Comparison of ENCODE assay signal across 8 cellular contexts in genomic region chr19:4914736-4915501, GRCh38. TPM values are rescaled to one million over a fixed set of nuclear protein-coding genes. Genes with fewer than 3 reads are reported as not detected.
DNase-seq lines count a peak whose midpoint lies in the region; ATAC-seq, FAIRE-seq and TF ChIP-seq lines count a peak whose summit lies in the region.

No MANE protein-coding gene starts in this region.

- H3K4me1 ChIP-seq in lung (ENCODE audit: control insufficient read depth in 2 of 2, insufficient read depth in 2 of 2, low read length in 2 of 2) = peaks cover 0 to 8% of the 10 kb centered on the region in 2 donors

- TF ChIP-seq CTCF in lung (IDR thresholded peaks at IDR 0.05; ENCODE audit: control extremely low read depth, extremely low read depth) = no peak
- TF ChIP-seq CTCF in glutamatergic neuron (IDR thresholded peaks at IDR 0.05; ENCODE audit: partially characterized antibody, unreplicated experiment) = no peak

- no peaks in the 10 kb centered on the region for H3K36me3 ChIP-seq in lung (ENCODE audit: control insufficient read depth in 2 of 2, insufficient read depth in 2 of 2, low read length in 2 of 2)

- no peak overlapping the region for H3K27ac ChIP-seq in lung (ENCODE audit: low read depth in 1 of 2, low read length in 1 of 2)

- H3K9me3 Mint-ChIP-seq in T-helper 1 cell treated with Interleukin-12 subunit alpha and Interleukin-12 subunit beta and Interleukin-4 antibody, amounts not matched to agents 30 μg/mL and 1 μg/mL, for 36 hours = no peaks in the 10 kb centered on the region
- H3K9me3 Mint-ChIP-seq in stimulated activated memory B cell treated with anti-CD40 and anti-IgM and Interleukin-4, amounts not matched to agents 10 μg/mL and 1 μg/mL and 100 μg/mL, for 72 hours = no peaks in the 10 kb centered on the region
- H3K9me3 Mint-ChIP-seq in glutamatergic neuron (ENCODE audit: unreplicated experiment) = no peaks in the 10 kb centered on the region

- ATAC-seq in lung (ENCODE audit: insufficient read depth, low FRiP score) (no peak), HG03045 (IDR thresholded peaks at IDR 0.05; ENCODE audit: unreplicated experiment) (no peak)
- no peak for ATAC-seq in stimulated activated memory B cell treated with anti-CD40 and anti-IgM and Interleukin-4, amounts not matched to agents 10 μg/mL and 1 μg/mL and 100 μg/mL, for 72 hours

- H3K4me3 Mint-ChIP-seq in T-helper 1 cell treated with Interleukin-12 subunit alpha and Interleukin-12 subunit beta and Interleukin-4 antibody, amounts not matched to agents 30 μg/mL and 1 μg/mL, for 36 hours = peak overlapping the region; percentile 97
- peak overlapping the region; percentile 91 for H3K4me3 Mint-ChIP-seq in stimulated activated memory B cell treated with anti-CD40 and anti-IgM and Interleukin-4, amounts not matched to agents 10 μg/mL and 1 μg/mL and 100 μg/mL, for 72 hours
- H3K4me3 Mint-ChIP-seq in glutamatergic neuron (ENCODE audit: unreplicated experiment) = no peak overlapping the region

- H3K27me3 ChIP-seq in lung (ENCODE audit: control insufficient read depth, insufficient read depth) = no peaks in the 10 kb centered on the region

- no peaks in the 10 kb centered on the region for H3K9me3 ChIP-seq in lung (ENCODE audit: control insufficient read depth in 2 of 2, insufficient read depth in 1 of 2, low read length in 1 of 2)

- WGBS in lung, 2 donors = 67 to 79% methylated on average over 23 of the region's 23 CpGs

- peak; percentile 4 for FAIRE-seq in GM19239 (lab: Jason Lieb, UNC)

- H3K4me3 ChIP-seq in lung = no peak overlapping the region

- H3K27ac Mint-ChIP-seq in T-helper 1 cell treated with Interleukin-12 subunit alpha and Interleukin-12 subunit beta and Interleukin-4 antibody, amounts not matched to agents 30 μg/mL and 1 μg/mL, for 36 hours = peak overlapping the region; percentile 99
- H3K27ac Mint-ChIP-seq in stimulated activated memory B cell treated with anti-CD40 and anti-IgM and Interleukin-4, amounts not matched to agents 10 μg/mL and 1 μg/mL and 100 μg/mL, for 72 hours = peak overlapping the region; percentile 90
- H3K27ac Mint-ChIP-seq in glutamatergic neuron (ENCODE audit: unreplicated experiment) = no peak overlapping the region

- DNase-seq in GM19239 (ENCODE audit: insufficient read length, low spot score) = no peak
- peak; percentile 77 for DNase-seq in amniotic epithelial cell (ENCODE audit: low read depth)
- peak; percentile 41 for DNase-seq in lung (ENCODE audit: low spot score)
- no peak for DNase-seq in NCI-H446 treated with DMSO at 0.1 percent for 48 hours (lab: John Stamatoyannopoulos, UW)
- DNase-seq in glutamatergic neuron = no peak

- H3K4me1 Mint-ChIP-seq in T-helper 1 cell treated with Interleukin-12 subunit alpha and Interleukin-12 subunit beta and Interleukin-4 antibody, amounts not matched to agents 30 μg/mL and 1 μg/mL, for 36 hours (ENCODE audit: low read depth) = peaks cover 47% of the 10 kb centered on the region
- H3K4me1 Mint-ChIP-seq in stimulated activated memory B cell treated with anti-CD40 and anti-IgM and Interleukin-4, amounts not matched to agents 10 μg/mL and 1 μg/mL and 100 μg/mL, for 72 hours = peaks cover 62% of the 10 kb centered on the region
- H3K4me1 Mint-ChIP-seq in glutamatergic neuron (ENCODE audit: low read depth, unreplicated experiment) = peaks cover 13% of the 10 kb centered on the region

- H3K36me3 Mint-ChIP-seq in T-helper 1 cell treated with Interleukin-12 subunit alpha and Interleukin-12 subunit beta and Interleukin-4 antibody, amounts not matched to agents 30 μg/mL and 1 μg/mL, for 36 hours (ENCODE audit: low read depth) = peaks cover 37% of the 10 kb centered on the region
- no peaks in the 10 kb centered on the region for H3K36me3 Mint-ChIP-seq in stimulated activated memory B cell treated with anti-CD40 and anti-IgM and Interleukin-4, amounts not matched to agents 10 μg/mL and 1 μg/mL and 100 μg/mL, for 72 hours
- no peaks in the 10 kb centered on the region for H3K36me3 Mint-ChIP-seq in glutamatergic neuron (ENCODE audit: unreplicated experiment)

- no peaks in the 10 kb centered on the region for H3K27me3 Mint-ChIP-seq in T-helper 1 cell treated with Interleukin-12 subunit alpha and Interleukin-12 subunit beta and Interleukin-4 antibody, amounts not matched to agents 30 μg/mL and 1 μg/mL, for 36 hours (ENCODE audit: low read depth)
- H3K27me3 Mint-ChIP-seq in stimulated activated memory B cell treated with anti-CD40 and anti-IgM and Interleukin-4, amounts not matched to agents 10 μg/mL and 1 μg/mL and 100 μg/mL, for 72 hours = no peaks in the 10 kb centered on the region
- no peaks in the 10 kb centered on the region for H3K27me3 Mint-ChIP-seq in glutamatergic neuron (ENCODE audit: unreplicated experiment)

RNA-seq across cellular contexts. Expression of gene UHRF1, which starts 5.6 kb away (rescaled TPM):
- total RNA-seq in lung = 1 to 10 TPM; 4.9 to 7.5 TPM
- 1 to 10 TPM; 3.2 to 4.1 TPM for polyA plus RNA-seq in lung
- total RNA-seq in glutamatergic neuron (ENCODE audit: unreplicated experiment) = 10.4 TPM

RNA-seq across cellular contexts. Expression of gene ARRDC5, which starts 12.2 kb away (rescaled TPM):
- total RNA-seq in lung = under 1 TPM; 0.54 to 0.64 TPM
- polyA plus RNA-seq in lung = under 1 TPM; 0.39 to 0.51 TPM
- total RNA-seq in glutamatergic neuron (ENCODE audit: unreplicated experiment) = not detected

RNA-seq across cellular contexts. Expression of gene PLIN3, which starts 47.5 kb away (rescaled TPM):
- total RNA-seq in lung = 10 to 100 TPM; 35.6 to 65.4 TPM
- polyA plus RNA-seq in lung = 100 to 1,000 TPM in 1 of 2 donors, 10 to 100 TPM in 1; 18.0 to 105 TPM
- total RNA-seq in glutamatergic neuron (ENCODE audit: unreplicated experiment) = 6.8 TPM

RNA-seq across cellular contexts. Expression of gene KDM4B, which starts 54.0 kb away (rescaled TPM):
- 10 to 100 TPM; 31.9 to 49.5 TPM for total RNA-seq in lung
- 10 to 100 TPM; 17.1 to 17.5 TPM for polyA plus RNA-seq in lung
- total RNA-seq in glutamatergic neuron (ENCODE audit: unreplicated experiment) = 153 TPM

Comparison
In these comparisons a context has a peak if more than half of its experiments do, and no peak if none do; other contexts are left out.
1. DNase-seq: peak in amniotic epithelial cell (single experiment) and lung (single experiment); none in GM19239 (single experiment), NCI-H446 treated with DMSO at 0.1 percent for 48 hours (single experiment) and glutamatergic neuron (single experiment).